Comparison of ENCODE assay signal across 1 cellular context in the genomic region with DNA sequence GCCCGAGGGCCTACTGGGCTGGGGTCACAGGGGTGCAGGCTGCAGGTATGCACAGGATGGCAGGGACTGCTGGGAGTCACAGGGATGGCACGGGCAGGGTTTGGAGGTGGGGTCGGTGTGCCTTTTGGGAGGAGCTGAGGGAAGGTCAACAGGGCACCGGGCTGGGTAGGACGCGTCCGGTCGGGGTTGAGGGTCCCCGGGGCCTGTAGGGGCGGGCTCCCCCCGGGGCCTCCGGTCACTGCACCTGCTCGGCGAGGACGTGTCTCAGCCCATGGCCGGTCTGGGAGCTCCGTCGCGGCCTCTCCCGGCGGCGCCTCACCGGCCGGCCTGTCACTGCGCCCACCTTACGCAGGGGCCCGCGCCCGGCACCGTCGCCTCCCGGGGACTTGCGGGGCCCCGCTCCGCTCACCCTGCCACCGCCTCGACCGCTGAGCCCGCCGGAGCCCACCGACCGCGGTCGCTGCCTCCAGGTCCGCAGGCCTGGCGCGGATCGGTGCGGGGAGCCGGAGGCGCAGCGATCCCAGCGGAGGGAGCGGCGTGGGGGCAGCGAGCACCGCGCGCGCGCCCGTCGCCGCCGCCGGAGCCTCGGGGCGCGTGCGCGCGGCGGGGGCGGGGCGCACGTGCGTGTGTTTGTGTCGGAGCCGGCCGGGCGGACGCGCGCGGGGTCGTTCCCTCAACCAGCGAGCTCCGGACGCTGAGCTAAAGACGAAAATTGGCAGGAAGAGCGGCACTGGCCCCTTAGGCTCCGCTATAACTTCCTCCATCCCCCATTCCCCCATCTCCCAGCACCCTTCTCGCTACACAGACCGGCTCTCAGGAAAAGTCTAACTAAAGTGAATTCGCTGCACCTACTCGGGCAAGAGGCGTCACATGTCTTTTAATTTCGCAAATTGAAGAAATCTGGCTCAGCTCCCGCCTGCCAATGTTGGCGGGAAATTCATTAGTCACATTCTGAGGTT.
TF ChIP-seq lines count a peak whose summit lies in the region.

A gene with protein sequence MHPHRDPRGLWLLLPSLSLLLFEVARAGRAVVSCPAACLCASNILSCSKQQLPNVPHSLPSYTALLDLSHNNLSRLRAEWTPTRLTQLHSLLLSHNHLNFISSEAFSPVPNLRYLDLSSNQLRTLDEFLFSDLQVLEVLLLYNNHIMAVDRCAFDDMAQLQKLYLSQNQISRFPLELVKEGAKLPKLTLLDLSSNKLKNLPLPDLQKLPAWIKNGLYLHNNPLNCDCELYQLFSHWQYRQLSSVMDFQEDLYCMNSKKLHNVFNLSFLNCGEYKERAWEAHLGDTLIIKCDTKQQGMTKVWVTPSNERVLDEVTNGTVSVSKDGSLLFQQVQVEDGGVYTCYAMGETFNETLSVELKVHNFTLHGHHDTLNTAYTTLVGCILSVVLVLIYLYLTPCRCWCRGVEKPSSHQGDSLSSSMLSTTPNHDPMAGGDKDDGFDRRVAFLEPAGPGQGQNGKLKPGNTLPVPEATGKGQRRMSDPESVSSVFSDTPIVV (minus strand): TSS at position 552 of the 959 bp plus-strand sequence. CDS start 815 bp downstream, outside the sequence.

TF ChIP-seq in HepG2, 621 proteins besides CTCF, POLR2A, EP300 and RAD21 (continued from another document and continues in another):
- TF ChIP-seq CSRNP1 (CRISPR knock-in tag; IDR thresholded peaks at IDR 0.05) (no peak), RBAK (CRISPR knock-in tag; IDR thresholded peaks at IDR 0.05) (no peak), SMYD3 (CRISPR knock-in tag; IDR thresholded peaks at IDR 0.05) (no peak), ZNF749 (CRISPR knock-in tag; IDR thresholded peaks at IDR 0.05; ENCODE audit: borderline replicate concordance) (no peak), GZF1 (CRISPR knock-in tag; IDR thresholded peaks at IDR 0.05) (no peak), ZBTB14 (CRISPR knock-in tag; IDR thresholded peaks at IDR 0.05) (peak; percentile 89), TBX2 (CRISPR knock-in tag; IDR thresholded peaks at IDR 0.05; ENCODE audit: borderline replicate concordance) (no peak), ZMYM2 (CRISPR knock-in tag; IDR thresholded peaks at IDR 0.05) (no peak), ZNF652 (CRISPR knock-in tag; IDR thresholded peaks at IDR 0.05; ENCODE audit: borderline replicate concordance, low read depth) (no peak), ZSCAN21 (CRISPR knock-in tag; IDR thresholded peaks at IDR 0.05; ENCODE audit: borderline replicate concordance) (no peak), E2F5 (CRISPR knock-in tag; conservative IDR thresholded peaks at IDR 0.05) (no peak), PAWR (CRISPR knock-in tag; IDR thresholded peaks at IDR 0.05; ENCODE audit: borderline replicate concordance) (no peak), CREM (IDR thresholded peaks at IDR 0.05) (no peak), CREM (CRISPR knock-in tag; IDR thresholded peaks at IDR 0.05) (no peak), ZNF558 (CRISPR knock-in tag; IDR thresholded peaks at IDR 0.05; ENCODE audit: borderline replicate concordance) (no peak), TCF12 (IDR thresholded peaks at IDR 0.05) (no peak), TCF12 (CRISPR knock-in tag; IDR thresholded peaks at IDR 0.05) (no peak), ZNF816 (CRISPR knock-in tag; IDR thresholded peaks at IDR 0.05; ENCODE audit: borderline replicate concordance) (no peak), ZNF800 (CRISPR knock-in tag; IDR thresholded peaks at IDR 0.05) (no peak; the same call in 1 of the 2 replicates), MAX (IDR thresholded peaks at IDR 0.05) (peak; percentile 69), MED13 (CRISPR knock-in tag; IDR thresholded peaks at IDR 0.05) (no peak), MTA1 (CRISPR knock-in tag; IDR thresholded peaks at IDR 0.05; ENCODE audit: borderline replicate concordance) (no peak), PRDM4 (CRISPR knock-in tag; IDR thresholded peaks at IDR 0.05; ENCODE audit: borderline replicate concordance) (no peak), ZNF7 (CRISPR knock-in tag; IDR thresholded peaks at IDR 0.05) (no peak)
- TF ChIP-seq, protein P1, sequence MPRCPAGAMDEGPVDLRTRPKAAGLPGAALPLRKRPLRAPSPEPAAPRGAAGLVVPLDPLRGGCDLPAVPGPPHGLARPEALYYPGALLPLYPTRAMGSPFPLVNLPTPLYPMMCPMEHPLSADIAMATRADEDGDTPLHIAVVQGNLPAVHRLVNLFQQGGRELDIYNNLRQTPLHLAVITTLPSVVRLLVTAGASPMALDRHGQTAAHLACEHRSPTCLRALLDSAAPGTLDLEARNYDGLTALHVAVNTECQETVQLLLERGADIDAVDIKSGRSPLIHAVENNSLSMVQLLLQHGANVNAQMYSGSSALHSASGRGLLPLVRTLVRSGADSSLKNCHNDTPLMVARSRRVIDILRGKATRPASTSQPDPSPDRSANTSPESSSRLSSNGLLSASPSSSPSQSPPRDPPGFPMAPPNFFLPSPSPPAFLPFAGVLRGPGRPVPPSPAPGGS (CRISPR knock-in tag; IDR thresholded peaks at IDR 0.05) = peak; percentile 31; the same call in 1 of the 2 replicates
- TF ChIP-seq, protein P2, sequence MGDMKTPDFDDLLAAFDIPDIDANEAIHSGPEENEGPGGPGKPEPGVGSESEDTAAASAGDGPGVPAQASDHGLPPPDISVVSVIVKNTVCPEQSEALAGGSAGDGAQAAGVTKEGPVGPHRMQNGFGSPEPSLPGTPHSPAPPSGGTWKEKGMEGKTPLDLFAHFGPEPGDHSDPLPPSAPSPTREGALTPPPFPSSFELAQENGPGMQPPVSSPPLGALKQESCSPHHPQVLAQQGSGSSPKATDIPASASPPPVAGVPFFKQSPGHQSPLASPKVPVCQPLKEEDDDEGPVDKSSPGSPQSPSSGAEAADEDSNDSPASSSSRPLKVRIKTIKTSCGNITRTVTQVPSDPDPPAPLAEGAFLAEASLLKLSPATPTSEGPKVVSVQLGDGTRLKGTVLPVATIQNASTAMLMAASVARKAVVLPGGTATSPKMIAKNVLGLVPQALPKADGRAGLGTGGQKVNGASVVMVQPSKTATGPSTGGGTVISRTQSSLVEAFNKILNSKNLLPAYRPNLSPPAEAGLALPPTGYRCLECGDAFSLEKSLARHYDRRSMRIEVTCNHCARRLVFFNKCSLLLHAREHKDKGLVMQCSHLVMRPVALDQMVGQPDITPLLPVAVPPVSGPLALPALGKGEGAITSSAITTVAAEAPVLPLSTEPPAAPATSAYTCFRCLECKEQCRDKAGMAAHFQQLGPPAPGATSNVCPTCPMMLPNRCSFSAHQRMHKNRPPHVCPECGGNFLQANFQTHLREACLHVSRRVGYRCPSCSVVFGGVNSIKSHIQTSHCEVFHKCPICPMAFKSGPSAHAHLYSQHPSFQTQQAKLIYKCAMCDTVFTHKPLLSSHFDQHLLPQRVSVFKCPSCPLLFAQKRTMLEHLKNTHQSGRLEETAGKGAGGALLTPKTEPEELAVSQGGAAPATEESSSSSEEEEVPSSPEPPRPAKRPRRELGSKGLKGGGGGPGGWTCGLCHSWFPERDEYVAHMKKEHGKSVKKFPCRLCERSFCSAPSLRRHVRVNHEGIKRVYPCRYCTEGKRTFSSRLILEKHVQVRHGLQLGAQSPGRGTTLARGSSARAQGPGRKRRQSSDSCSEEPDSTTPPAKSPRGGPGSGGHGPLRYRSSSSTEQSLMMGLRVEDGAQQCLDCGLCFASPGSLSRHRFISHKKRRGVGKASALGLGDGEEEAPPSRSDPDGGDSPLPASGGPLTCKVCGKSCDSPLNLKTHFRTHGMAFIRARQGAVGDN (CRISPR knock-in tag; IDR thresholded peaks at IDR 0.05) = peak; percentile 61
- TF ChIP-seq, protein P3, sequence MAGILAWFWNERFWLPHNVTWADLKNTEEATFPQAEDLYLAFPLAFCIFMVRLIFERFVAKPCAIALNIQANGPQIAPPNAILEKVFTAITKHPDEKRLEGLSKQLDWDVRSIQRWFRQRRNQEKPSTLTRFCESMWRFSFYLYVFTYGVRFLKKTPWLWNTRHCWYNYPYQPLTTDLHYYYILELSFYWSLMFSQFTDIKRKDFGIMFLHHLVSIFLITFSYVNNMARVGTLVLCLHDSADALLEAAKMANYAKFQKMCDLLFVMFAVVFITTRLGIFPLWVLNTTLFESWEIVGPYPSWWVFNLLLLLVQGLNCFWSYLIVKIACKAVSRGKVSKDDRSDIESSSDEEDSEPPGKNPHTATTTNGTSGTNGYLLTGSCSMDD (CRISPR knock-in tag; IDR thresholded peaks at IDR 0.05) = no peak
- TF ChIP-seq, protein P4, sequence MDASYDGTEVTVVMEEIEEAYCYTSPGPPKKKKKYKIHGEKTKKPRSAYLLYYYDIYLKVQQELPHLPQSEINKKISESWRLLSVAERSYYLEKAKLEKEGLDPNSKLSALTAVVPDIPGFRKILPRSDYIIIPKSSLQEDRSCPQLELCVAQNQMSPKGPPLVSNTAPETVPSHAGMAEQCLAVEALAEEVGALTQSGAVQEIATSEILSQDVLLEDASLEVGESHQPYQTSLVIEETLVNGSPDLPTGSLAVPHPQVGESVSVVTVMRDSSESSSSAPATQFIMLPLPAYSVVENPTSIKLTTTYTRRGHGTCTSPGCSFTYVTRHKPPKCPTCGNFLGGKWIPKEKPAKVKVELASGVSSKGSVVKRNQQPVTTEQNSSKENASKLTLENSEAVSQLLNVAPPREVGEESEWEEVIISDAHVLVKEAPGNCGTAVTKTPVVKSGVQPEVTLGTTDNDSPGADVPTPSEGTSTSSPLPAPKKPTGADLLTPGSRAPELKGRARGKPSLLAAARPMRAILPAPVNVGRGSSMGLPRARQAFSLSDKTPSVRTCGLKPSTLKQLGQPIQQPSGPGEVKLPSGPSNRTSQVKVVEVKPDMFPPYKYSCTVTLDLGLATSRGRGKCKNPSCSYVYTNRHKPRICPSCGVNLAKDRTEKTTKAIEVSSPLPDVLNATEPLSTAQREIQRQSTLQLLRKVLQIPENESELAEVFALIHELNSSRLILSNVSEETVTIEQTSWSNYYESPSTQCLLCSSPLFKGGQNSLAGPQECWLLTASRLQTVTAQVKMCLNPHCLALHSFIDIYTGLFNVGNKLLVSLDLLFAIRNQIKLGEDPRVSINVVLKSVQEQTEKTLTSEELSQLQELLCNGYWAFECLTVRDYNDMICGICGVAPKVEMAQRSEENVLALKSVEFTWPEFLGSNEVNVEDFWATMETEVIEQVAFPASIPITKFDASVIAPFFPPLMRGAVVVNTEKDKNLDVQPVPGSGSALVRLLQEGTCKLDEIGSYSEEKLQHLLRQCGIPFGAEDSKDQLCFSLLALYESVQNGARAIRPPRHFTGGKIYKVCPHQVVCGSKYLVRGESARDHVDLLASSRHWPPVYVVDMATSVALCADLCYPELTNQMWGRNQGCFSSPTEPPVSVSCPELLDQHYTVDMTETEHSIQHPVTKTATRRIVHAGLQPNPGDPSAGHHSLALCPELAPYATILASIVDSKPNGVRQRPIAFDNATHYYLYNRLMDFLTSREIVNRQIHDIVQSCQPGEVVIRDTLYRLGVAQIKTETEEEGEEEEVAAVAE (CRISPR knock-in tag; IDR thresholded peaks at IDR 0.05; ENCODE audit: borderline replicate concordance) = no peak
